14 cellular contexts compared by ENCODE assay signal in the genomic region with DNA sequence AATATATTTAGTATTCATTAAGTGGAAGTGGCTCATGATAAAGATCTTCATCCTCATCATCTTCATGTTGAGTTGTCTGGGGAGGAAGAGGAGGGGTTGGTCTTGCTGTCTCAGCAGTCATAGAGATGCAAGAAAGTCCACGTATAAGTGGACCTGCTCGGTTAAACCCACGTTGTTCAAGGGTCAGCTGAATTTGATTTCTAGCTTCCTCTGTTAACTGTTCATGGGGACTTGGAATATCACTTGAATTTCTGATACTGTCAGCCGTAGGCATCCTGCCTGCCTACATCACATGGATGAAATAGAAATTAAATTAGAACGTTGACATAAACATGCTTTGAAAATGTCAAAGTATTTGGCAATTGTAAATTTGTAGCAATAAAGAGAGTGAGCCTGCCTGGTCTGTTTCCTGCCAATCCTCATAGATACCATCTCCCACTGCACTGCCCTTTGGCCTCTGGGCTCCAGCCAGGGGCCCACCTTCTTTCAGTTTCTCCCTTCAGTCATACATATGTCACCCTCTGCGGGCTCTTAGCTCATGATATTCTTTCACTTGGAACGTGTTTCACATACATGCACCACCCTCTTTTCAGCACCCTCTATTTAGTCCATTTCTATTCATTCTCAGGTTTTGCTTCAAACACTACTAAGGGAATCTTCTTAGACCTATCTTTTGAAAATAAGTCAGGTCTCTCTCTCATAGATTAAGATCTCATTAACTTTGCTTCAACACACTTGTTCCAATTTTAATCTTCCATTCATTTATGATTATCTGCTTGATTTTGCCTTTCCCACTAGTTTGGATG.
"Had no signal": no experiment of that assay in that cellular context is flagged by ENCODE, and none has a peak within 500 bp of the region (broad histone marks: within the 10 kb centered on the region; RNA-seq: fewer than 3 reads in every experiment).

No MANE protein-coding gene starts in this region.

- H3K36me3 Mint-ChIP-seq: natural killer cell treated with Interleukin-12 subunit alpha and Interleukin-12 subunit beta and Interleukin-15 and Interleukin-18, amount 100 ng/mL, for 72 hours; type B pancreatic cell had no signal

- H3K4me3 ChIP-seq: breast epithelium, gastroesophageal sphincter, heart right ventricle, skin epidermis had no signal

- H3K4me1 ChIP-seq: breast epithelium, gastroesophageal sphincter, heart right ventricle had no signal

- ATAC-seq: gastroesophageal sphincter; heart right ventricle; natural killer cell treated with Interleukin-12 subunit alpha and Interleukin-12 subunit beta and Interleukin-15 and Interleukin-18, amount 100 ng/mL, for 72 hours; stimulated activated naive CD8-positive, alpha-beta T cell treated with anti-CD3 and anti-CD28 coated beads, Interleukin-15, Interleukin-2, amounts not matched to agents 100 U/mL and 50 U/mL, for 24 hours had no signal

- H3K27ac ChIP-seq: breast epithelium, gastroesophageal sphincter, heart right ventricle, skin epidermis had no signal

- H3K4me3 Mint-ChIP-seq: natural killer cell treated with Interleukin-12 subunit alpha and Interleukin-12 subunit beta and Interleukin-15 and Interleukin-18, amount 100 ng/mL, for 72 hours; type B pancreatic cell had no signal

- H3K27me3 ChIP-seq: breast epithelium, gastroesophageal sphincter, heart right ventricle had no signal

- H3K27me3 Mint-ChIP-seq: natural killer cell treated with Interleukin-12 subunit alpha and Interleukin-12 subunit beta and Interleukin-15 and Interleukin-18, amount 100 ng/mL, for 72 hours; type B pancreatic cell had no signal

- H3K36me3 ChIP-seq: breast epithelium, gastroesophageal sphincter, heart right ventricle had no signal

- H3K27ac Mint-ChIP-seq: natural killer cell treated with Interleukin-12 subunit alpha and Interleukin-12 subunit beta and Interleukin-15 and Interleukin-18, amount 100 ng/mL, for 72 hours; type B pancreatic cell had no signal

- H3K9me3 ChIP-seq: breast epithelium had no signal

- DNase-seq: activated CD4-positive, CD25-positive, alpha-beta regulatory T cell treated with anti-CD3 and anti-CD28 coated beads, Interleukin-2, amount 50 U/mL, for 72 hours; activated naive CD4-positive, alpha-beta T cell treated with Interleukin-2 at 50 U/mL for 16 hours; activated T-cell treated with anti-CD3 and anti-CD28 coated beads for 4 hours; aorta; heart right ventricle; mesendoderm; stimulated activated CD4-positive, alpha-beta T cell treated with anti-CD3 and anti-CD28 coated beads, Interleukin-4, amount 100 ng/mL, for 4 hours; stimulated activated naive CD8-positive, alpha-beta T cell treated with anti-CD3 and anti-CD28 coated beads, Interleukin-15, Interleukin-2, amounts not matched to agents 100 U/mL and 50 U/mL, for 24 hours; T1000 had no signal
